8 cellular contexts compared by ENCODE assay signal in genomic region chr4:101346312-101346561, GRCh38.
A peak's percentile ranks its signal among the peaks of the same experiment; 100 is the strongest.
DNase-seq lines count a peak whose midpoint lies in the region; ATAC-seq and TF ChIP-seq lines count a peak whose summit lies in the region.

No MANE protein-coding gene starts in this region.

- H3K4me3 ChIP-seq in OCI-LY1 (ENCODE audit: low read depth, low read length, poor library complexity, severe bottlenecking) (peak overlapping the region; percentile 79), iPS-11a (ENCODE audit: low read depth, low read length) (peak overlapping the region; percentile 50)

- peaks cover 43% of the 10 kb centered on the region for H3K4me1 Mint-ChIP-seq in activated naive CD4-positive, alpha-beta T cell treated with anti-CD3 and anti-CD28 coated beads, Interleukin-2, amount 50 U/mL, for 24 hours

- H3K79me2 ChIP-seq in OCI-LY1 (ENCODE audit: insufficient read depth, low read length), result peaks cover 44% of the 10 kb centered on the region

- H4K20me1 ChIP-seq in OCI-LY1 (ENCODE audit: insufficient read depth, low read length), result no peaks in the 10 kb centered on the region

- no peaks in the 10 kb centered on the region for H3K9me3 Mint-ChIP-seq in activated naive CD4-positive, alpha-beta T cell treated with anti-CD3 and anti-CD28 coated beads, Interleukin-2, amount 50 U/mL, for 24 hours

- H3K36me3 Mint-ChIP-seq in activated naive CD4-positive, alpha-beta T cell treated with anti-CD3 and anti-CD28 coated beads, Interleukin-2, amount 50 U/mL, for 24 hours, result no peaks in the 10 kb centered on the region

- H3K4me1 ChIP-seq in OCI-LY1 (ENCODE audit: insufficient read depth, low read length, severe bottlenecking), result peaks cover 48% of the 10 kb centered on the region

- no peaks in the 10 kb centered on the region for H3K27me3 ChIP-seq in OCI-LY1 (ENCODE audit: insufficient read depth, low read length)

- H3K9me3 ChIP-seq in OCI-LY1 (ENCODE audit: low read length), result no peaks in the 10 kb centered on the region

- H2AFZ ChIP-seq in OCI-LY1 (ENCODE audit: low read length), result no peak overlapping the region

- H3F3A ChIP-seq in OCI-LY1 (ENCODE audit: insufficient read depth, low read length), result no peaks in the 10 kb centered on the region

- peak overlapping the region; percentile 89 for H3K27ac ChIP-seq in OCI-LY1 (ENCODE audit: low read depth, low read length, poor library complexity, severe bottlenecking)

- peak overlapping the region; percentile 97 for H3K4me2 ChIP-seq in OCI-LY1 (ENCODE audit: low read length)

- ATAC-seq in GM18511 (IDR thresholded peaks at IDR 0.05; ENCODE audit: unreplicated experiment) (peak; percentile 16), HG02571 (IDR thresholded peaks at IDR 0.05; ENCODE audit: unreplicated experiment) (no peak)

- peak; percentile 26 to 54 for DNase-seq in stimulated activated CD8-positive, alpha-beta memory T cell treated with anti-CD3 and anti-CD28 coated beads, Interleukin-7, amount 100 ng/mL, for 4 hours (ENCODE audit: low read depth in 2 of 2)
- no peak for DNase-seq in stimulated activated CD4-positive, alpha-beta T cell treated with anti-CD3 and anti-CD28 coated beads, Interleukin-1b, Interleukin-23, amount 100 ng/mL, for 48 hours
- no peak for DNase-seq in NCI-H146 treated with DMSO at 0.1 percent for 48 hours (lab: John Stamatoyannopoulos, UW; ENCODE audit: unreplicated experiment)

- H3K27me3 Mint-ChIP-seq in activated naive CD4-positive, alpha-beta T cell treated with anti-CD3 and anti-CD28 coated beads, Interleukin-2, amount 50 U/mL, for 24 hours, result peaks cover 6% of the 10 kb centered on the region

- H3K9ac ChIP-seq in OCI-LY1 (ENCODE audit: low read length), result peak overlapping the region; percentile 89

- H3K27ac Mint-ChIP-seq in activated naive CD4-positive, alpha-beta T cell treated with anti-CD3 and anti-CD28 coated beads, Interleukin-2, amount 50 U/mL, for 24 hours, result no peak overlapping the region

- no peaks in the 10 kb centered on the region for H3K36me3 ChIP-seq in OCI-LY1 (ENCODE audit: insufficient read depth, low read length)

- H3K9me2 ChIP-seq in OCI-LY1 (ENCODE audit: low read depth, low read length), result no peaks in the 10 kb centered on the region

- no peak for TF ChIP-seq CTCF in OCI-LY1 (IDR thresholded peaks at IDR 0.05; ENCODE audit: low read length)

- H3K4me3 Mint-ChIP-seq in activated naive CD4-positive, alpha-beta T cell treated with anti-CD3 and anti-CD28 coated beads, Interleukin-2, amount 50 U/mL, for 24 hours, result peak overlapping the region; percentile 84

Comparison
In these comparisons a context has a peak if more than half of its experiments do, and no peak if none do; other contexts are left out.
1. DNase-seq: peak in stimulated activated CD8-positive, alpha-beta memory T cell treated with anti-CD3 and anti-CD28 coated beads, Interleukin-7, amount 100 ng/mL, for 4 hours (2 of 2); none in stimulated activated CD4-positive, alpha-beta T cell treated with anti-CD3 and anti-CD28 coated beads, Interleukin-1b, Interleukin-23, amount 100 ng/mL, for 48 hours (single experiment) and NCI-H146 treated with DMSO at 0.1 percent for 48 hours (single experiment).